ENCODE assay signal across 1 cellular context in genomic region chr7:107614425-107614824, GRCh38.
TF ChIP-seq lines count a peak whose summit lies in the region.

No MANE protein-coding gene starts in this region.

TF ChIP-seq in K562, 482 proteins besides CTCF, POLR2A, EP300 and RAD21:
- TF ChIP-seq HMBOX1 (IDR thresholded peaks at IDR 0.05) (peak; percentile 48; the same call in 1 of the 2 replicates), ZBTB8A (IDR thresholded peaks at IDR 0.05; ENCODE audit: partially characterized antibody) (no peak)
